Comparison of ENCODE assay signal across 1 cellular context in the genomic region with DNA sequence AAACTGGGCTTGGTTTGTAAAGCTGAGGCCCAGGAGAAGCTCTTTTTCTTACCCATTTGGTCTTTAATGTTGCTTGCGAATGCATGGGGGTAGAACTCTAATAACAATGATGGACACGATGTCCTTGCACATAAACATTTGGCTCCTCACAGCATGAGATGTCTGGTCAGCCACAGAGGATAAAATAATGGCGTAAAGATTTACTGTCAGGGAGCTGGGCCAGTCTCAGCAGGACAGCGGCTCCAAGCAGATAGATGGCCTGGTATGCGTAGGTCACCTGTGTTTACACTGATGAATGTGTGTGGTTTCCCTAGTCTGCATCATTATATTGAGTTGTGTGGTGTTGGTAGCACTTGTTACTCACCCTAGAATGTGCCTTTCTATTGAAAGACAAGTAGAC.
TF ChIP-seq lines count a peak whose summit lies in the region.

No MANE protein-coding gene starts in this region.

TF ChIP-seq in WTC11, 78 proteins besides CTCF, POLR2A, EP300 and RAD21 (continued from another document):
- no peak for TF ChIP-seq IRF2 (CRISPR knock-in tag; IDR thresholded peaks at IDR 0.05; ENCODE audit: borderline replicate concordance, low read depth)
- TF ChIP-seq PRRX2 (CRISPR knock-in tag; IDR thresholded peaks at IDR 0.05) = no peak
- TF ChIP-seq MYBL2 (CRISPR knock-in tag; IDR thresholded peaks at IDR 0.05) = no peak
- no peak for TF ChIP-seq SOX15 (CRISPR knock-in tag; IDR thresholded peaks at IDR 0.05)
- TF ChIP-seq CREM (CRISPR knock-in tag; IDR thresholded peaks at IDR 0.05) = no peak
- TF ChIP-seq, protein P1, sequence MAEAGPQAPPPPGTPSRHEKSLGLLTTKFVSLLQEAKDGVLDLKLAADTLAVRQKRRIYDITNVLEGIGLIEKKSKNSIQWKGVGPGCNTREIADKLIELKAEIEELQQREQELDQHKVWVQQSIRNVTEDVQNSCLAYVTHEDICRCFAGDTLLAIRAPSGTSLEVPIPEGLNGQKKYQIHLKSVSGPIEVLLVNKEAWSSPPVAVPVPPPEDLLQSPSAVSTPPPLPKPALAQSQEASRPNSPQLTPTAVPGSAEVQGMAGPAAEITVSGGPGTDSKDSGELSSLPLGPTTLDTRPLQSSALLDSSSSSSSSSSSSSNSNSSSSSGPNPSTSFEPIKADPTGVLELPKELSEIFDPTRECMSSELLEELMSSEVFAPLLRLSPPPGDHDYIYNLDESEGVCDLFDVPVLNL (CRISPR knock-in tag; IDR thresholded peaks at IDR 0.05; ENCODE audit: borderline replicate concordance, low read depth) = no peak
- TF ChIP-seq, protein P2, sequence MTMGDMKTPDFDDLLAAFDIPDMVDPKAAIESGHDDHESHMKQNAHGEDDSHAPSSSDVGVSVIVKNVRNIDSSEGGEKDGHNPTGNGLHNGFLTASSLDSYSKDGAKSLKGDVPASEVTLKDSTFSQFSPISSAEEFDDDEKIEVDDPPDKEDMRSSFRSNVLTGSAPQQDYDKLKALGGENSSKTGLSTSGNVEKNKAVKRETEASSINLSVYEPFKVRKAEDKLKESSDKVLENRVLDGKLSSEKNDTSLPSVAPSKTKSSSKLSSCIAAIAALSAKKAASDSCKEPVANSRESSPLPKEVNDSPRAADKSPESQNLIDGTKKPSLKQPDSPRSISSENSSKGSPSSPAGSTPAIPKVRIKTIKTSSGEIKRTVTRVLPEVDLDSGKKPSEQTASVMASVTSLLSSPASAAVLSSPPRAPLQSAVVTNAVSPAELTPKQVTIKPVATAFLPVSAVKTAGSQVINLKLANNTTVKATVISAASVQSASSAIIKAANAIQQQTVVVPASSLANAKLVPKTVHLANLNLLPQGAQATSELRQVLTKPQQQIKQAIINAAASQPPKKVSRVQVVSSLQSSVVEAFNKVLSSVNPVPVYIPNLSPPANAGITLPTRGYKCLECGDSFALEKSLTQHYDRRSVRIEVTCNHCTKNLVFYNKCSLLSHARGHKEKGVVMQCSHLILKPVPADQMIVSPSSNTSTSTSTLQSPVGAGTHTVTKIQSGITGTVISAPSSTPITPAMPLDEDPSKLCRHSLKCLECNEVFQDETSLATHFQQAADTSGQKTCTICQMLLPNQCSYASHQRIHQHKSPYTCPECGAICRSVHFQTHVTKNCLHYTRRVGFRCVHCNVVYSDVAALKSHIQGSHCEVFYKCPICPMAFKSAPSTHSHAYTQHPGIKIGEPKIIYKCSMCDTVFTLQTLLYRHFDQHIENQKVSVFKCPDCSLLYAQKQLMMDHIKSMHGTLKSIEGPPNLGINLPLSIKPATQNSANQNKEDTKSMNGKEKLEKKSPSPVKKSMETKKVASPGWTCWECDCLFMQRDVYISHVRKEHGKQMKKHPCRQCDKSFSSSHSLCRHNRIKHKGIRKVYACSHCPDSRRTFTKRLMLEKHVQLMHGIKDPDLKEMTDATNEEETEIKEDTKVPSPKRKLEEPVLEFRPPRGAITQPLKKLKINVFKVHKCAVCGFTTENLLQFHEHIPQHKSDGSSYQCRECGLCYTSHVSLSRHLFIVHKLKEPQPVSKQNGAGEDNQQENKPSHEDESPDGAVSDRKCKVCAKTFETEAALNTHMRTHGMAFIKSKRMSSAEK (CRISPR knock-in tag; IDR thresholded peaks at IDR 0.05; ENCODE audit: borderline replicate concordance) = no peak
- no peak for TF ChIP-seq NR3C1 (CRISPR knock-in tag; conservative IDR thresholded peaks at IDR 0.05; ENCODE audit: low read depth)
- TF ChIP-seq GABPB1 (CRISPR knock-in tag; IDR thresholded peaks at IDR 0.05) = no peak
- TF ChIP-seq HMGA2 (CRISPR knock-in tag; IDR thresholded peaks at IDR 0.05) = no peak
- TF ChIP-seq, protein P3, sequence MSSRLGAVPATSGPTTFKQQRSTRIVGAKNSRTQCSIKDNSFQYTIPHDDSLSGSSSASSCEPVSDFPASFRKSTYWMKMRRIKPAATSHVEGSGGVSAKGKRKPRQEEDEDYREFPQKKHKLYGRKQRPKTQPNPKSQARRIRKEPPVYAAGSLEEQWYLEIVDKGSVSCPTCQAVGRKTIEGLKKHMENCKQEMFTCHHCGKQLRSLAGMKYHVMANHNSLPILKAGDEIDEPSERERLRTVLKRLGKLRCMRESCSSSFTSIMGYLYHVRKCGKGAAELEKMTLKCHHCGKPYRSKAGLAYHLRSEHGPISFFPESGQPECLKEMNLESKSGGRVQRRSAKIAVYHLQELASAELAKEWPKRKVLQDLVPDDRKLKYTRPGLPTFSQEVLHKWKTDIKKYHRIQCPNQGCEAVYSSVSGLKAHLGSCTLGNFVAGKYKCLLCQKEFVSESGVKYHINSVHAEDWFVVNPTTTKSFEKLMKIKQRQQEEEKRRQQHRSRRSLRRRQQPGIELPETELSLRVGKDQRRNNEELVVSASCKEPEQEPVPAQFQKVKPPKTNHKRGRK (CRISPR knock-in tag; IDR thresholded peaks at IDR 0.05; ENCODE audit: borderline replicate concordance) = no peak
